30 cellular contexts compared by ENCODE assay signal in the genomic region with DNA sequence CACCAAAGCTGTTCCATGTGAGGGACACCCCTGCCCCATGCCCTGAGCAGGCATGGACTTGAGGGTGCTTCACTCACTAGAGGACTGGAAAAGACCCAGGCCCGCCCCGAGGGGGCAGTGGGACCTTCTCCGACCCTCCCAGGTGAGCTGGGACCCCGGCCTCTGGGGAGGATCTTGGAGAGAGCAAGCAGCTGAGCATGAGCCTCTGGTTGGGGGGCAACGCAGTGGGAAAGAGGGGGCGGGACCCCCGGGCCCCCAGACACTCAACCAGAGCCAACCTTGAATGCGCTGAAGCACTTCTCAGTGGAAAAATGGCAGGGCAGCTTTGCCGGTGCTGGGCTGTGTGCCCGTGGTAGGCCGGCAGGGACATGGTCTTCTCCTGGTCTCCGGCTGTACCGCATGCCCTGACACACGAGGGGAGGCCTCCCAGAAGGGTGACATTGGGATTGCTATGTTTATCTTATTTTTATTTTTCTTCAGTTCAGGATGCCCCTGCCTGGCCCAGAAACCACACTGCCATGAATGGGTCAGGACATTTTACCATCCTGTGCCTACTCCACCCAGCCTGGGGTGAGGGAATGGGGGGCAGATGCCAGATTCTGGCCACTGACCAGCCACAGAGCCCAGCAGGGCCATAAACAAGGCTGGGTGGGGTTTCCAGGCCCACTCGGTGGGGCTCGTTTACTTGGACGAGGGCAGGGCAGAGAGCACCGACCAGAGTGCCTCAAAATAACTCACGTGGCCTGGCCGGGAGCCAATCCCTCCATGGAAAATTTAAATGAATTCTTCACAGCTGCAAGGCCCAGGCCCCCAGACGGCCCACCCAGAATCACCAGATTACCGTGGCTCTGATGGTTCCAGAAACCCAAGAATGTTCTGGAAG. TPM values are rescaled to one million over a fixed set of nuclear protein-coding genes. Genes with fewer than 3 reads are reported as not detected.
"Had no signal": no experiment of that assay in that cellular context is flagged by ENCODE, and none has a peak within 500 bp of the region (broad histone marks: within the 10 kb centered on the region; RNA-seq: fewer than 3 reads in every experiment).

No MANE protein-coding gene starts in this region.

- H3K27ac Mint-ChIP-seq: activated B cell treated with CpG ODN at 0.5 μM for 24 hours; activated CD4-positive, alpha-beta T cell treated with anti-CD3 and anti-CD28 coated beads for 36 hours; activated naive CD4-positive, alpha-beta T cell treated with anti-CD3 and anti-CD28 coated beads for 36 hours; activated naive CD8-positive, alpha-beta T cell treated with anti-CD3 and anti-CD28 coated beads, Interleukin-2, amount 10 ng/mL, durations not matched to agents 7 days and 5 days; nephron progenitor cell had no signal

- DNase-seq: activated B cell treated with CpG ODN at 0.5 μM for 24 hours; activated CD4-positive, alpha-beta T cell treated with anti-CD3 and anti-CD28 coated beads for 36 hours; activated CD4-positive, alpha-beta T cell treated with anti-CD3 and anti-CD28 coated beads, Interleukin-2, amount 50 U/mL, for 48 hours; activated CD8-positive, alpha-beta memory T cell treated with anti-CD3 and anti-CD28 coated beads for 24 hours; activated effector memory CD4-positive, alpha-beta T cell treated with anti-CD3 and anti-CD28 coated beads, Interleukin-2, amount 50 U/mL, for 16 hours; activated naive CD4-positive, alpha-beta T cell treated with anti-CD3 and anti-CD28 coated beads for 36 hours; activated naive CD8-positive, alpha-beta T cell treated with anti-CD3 and anti-CD28 coated beads, Interleukin-2, amount 10 ng/mL, durations not matched to agents 7 days and 5 days; foreskin fibroblast; heart left ventricle; left lung; mucosa of descending colon; naive B cell; nephron progenitor cell; stimulated activated CD4-positive, alpha-beta T cell treated with anti-CD3 and anti-CD28 coated beads, Interleukin-15, amount 100 ng/mL, for 24 hours; stimulated activated CD4-positive, alpha-beta T cell treated with anti-CD3 and anti-CD28 coated beads, Interleukin-2, amount 100 ng/mL, for 24 hours; stimulated activated naive CD8-positive, alpha-beta T cell treated with anti-CD3 and anti-CD28 coated beads, Interleukin-15, Interleukin-2, amounts not matched to agents 100 U/mL and 50 U/mL, for 24 hours; upper lobe of left lung had no signal

- H3K27me3 ChIP-seq: ascending aorta, cardiac muscle cell, left lung, right atrium auricular region, upper lobe of left lung, vagina had no signal

- H3K79me2 ChIP-seq: parathyroid adenoma had no signal

- H3K27ac ChIP-seq: ascending aorta, cardiac muscle cell, heart left ventricle, left lung, parathyroid adenoma, right atrium auricular region, thoracic aorta, upper lobe of left lung, vagina had no signal

- H3K4me3 Mint-ChIP-seq: activated B cell treated with CpG ODN at 0.5 μM for 24 hours; activated CD4-positive, alpha-beta T cell treated with anti-CD3 and anti-CD28 coated beads for 36 hours; activated naive CD4-positive, alpha-beta T cell treated with anti-CD3 and anti-CD28 coated beads for 36 hours; activated naive CD8-positive, alpha-beta T cell treated with anti-CD3 and anti-CD28 coated beads, Interleukin-2, amount 10 ng/mL, durations not matched to agents 7 days and 5 days; naive B cell; nephron progenitor cell had no signal

- ATAC-seq: activated CD4-positive, alpha-beta T cell treated with anti-CD3 and anti-CD28 coated beads for 36 hours; esophagus mucosa; heart left ventricle; left lung; mucosa of descending colon; stimulated activated naive CD8-positive, alpha-beta T cell treated with anti-CD3 and anti-CD28 coated beads, Interleukin-15, Interleukin-2, amounts not matched to agents 100 U/mL and 50 U/mL, for 24 hours had no signal

- H3K9me3 Mint-ChIP-seq: activated B cell treated with CpG ODN at 0.5 μM for 24 hours; activated naive CD4-positive, alpha-beta T cell treated with anti-CD3 and anti-CD28 coated beads for 36 hours; activated naive CD8-positive, alpha-beta T cell treated with anti-CD3 and anti-CD28 coated beads, Interleukin-2, amount 10 ng/mL, durations not matched to agents 7 days and 5 days; brain; naive B cell; nephron progenitor cell had no signal

- H3K36me3 Mint-ChIP-seq: activated naive CD8-positive, alpha-beta T cell treated with anti-CD3 and anti-CD28 coated beads, Interleukin-2, amount 10 ng/mL, durations not matched to agents 7 days and 5 days; brain; naive B cell had no signal

- H3K4me1 ChIP-seq: parathyroid adenoma, right atrium auricular region had no signal

- H3K9me3 ChIP-seq: ascending aorta, heart left ventricle, left lung, mucosa of descending colon, right atrium auricular region, thoracic aorta, upper lobe of left lung, vagina had no signal

- H3K36me3 ChIP-seq: ascending aorta, cardiac muscle cell, heart left ventricle, left lung, right atrium auricular region, thoracic aorta, upper lobe of left lung, vagina had no signal

- H3K27me3 Mint-ChIP-seq: activated B cell treated with CpG ODN at 0.5 μM for 24 hours; activated CD4-positive, alpha-beta T cell treated with anti-CD3 and anti-CD28 coated beads for 36 hours; naive B cell had no signal

- H2AFZ ChIP-seq: parathyroid adenoma had no signal

- H3K4me3 ChIP-seq: ascending aorta, cardiac muscle cell, heart left ventricle, left lung, lung, mucosa of descending colon, right atrium auricular region, thoracic aorta, upper lobe of left lung, vagina had no signal

RNA-seq across cellular contexts. Expression of a gene that starts 17.2 kb away (rescaled TPM):
- total RNA-seq: chondrocyte had no signal

RNA-seq across cellular contexts. Expression of a gene that starts 51.4 kb away (rescaled TPM):
- total RNA-seq: esophagus mucosa; mesenteric fat pad; pulmonary artery endothelial cell; right atrium auricular region; T-helper 2 cell treated with Interferon-gamma antibody and Interleukin-4, amounts not matched to agents 100 ng/mL and 5 ng/mL, for 36 hours had no signal
